22 cellular contexts compared by ENCODE assay signal in genomic region chr7:77197135-77197534, GRCh38. TPM values are rescaled to one million over a fixed set of nuclear protein-coding genes. Genes with fewer than 3 reads are reported as not detected.
A peak's percentile ranks its signal among the peaks of the same experiment; 100 is the strongest.
DNase-seq lines count a peak whose midpoint lies in the region; ATAC-seq and TF ChIP-seq lines count a peak whose summit lies in the region.
"Had no signal": no experiment of that assay in that cellular context is flagged by ENCODE, and none has a peak within 500 bp of the region (broad histone marks: within the 10 kb centered on the region; RNA-seq: fewer than 3 reads in every experiment).

No MANE protein-coding gene starts in this region.

- H3K14ac ChIP-seq in IMR-90 (replicated peaks; ENCODE audit: low read depth, low read length) = no peak overlapping the region

- DNase-seq in AG04450 (ENCODE audit: low read depth, low spot score) (no peak), IMR-90 (no peak), fibroblast of the aortic adventitia (ENCODE audit: low read depth) (no peak), NCI-H146 (lab: John Stamatoyannopoulos, UW) (no peak), NCI-H748 (lab: John Stamatoyannopoulos, UW; ENCODE audit: unreplicated experiment) (no peak), MM.1S (no peak)
- DNase-seq: activated CD8-positive, alpha-beta T cell treated with anti-CD3 and anti-CD28 coated beads for 36 hours; amniotic stem cell; COR-L47; glutamatergic neuron; GM23248; Kasumi-1; kidney glomerular epithelial cell; NCI-H1436 treated with DMSO at 0.1 percent for 48 hours; NCI-H226; NK-92 treated with Interleukin-12 subunit alpha and Interleukin-12 subunit beta, amount 100 ng/mL, for 24 hours; pancreas; stimulated activated naive B cell treated with anti-CD40 and anti-IgM and Interleukin-4, amounts not matched to agents 10 μg/mL and 1 μg/mL and 100 μg/mL, for 72 hours had no signal

- TF ChIP-seq CTCF in AG04450 (IDR thresholded peaks at IDR 0.05; ENCODE audit: low read depth, low read length) = no peak
- TF ChIP-seq CTCF in IMR-90 (conservative IDR thresholded peaks at IDR 0.05; ENCODE audit: low read depth, low read length) = no peak
- no peak for TF ChIP-seq CTCF in fibroblast of the aortic adventitia (IDR thresholded peaks at IDR 0.05; ENCODE audit: insufficient read depth, low read length)
- TF ChIP-seq CTCF in MM.1S (IDR thresholded peaks at IDR 0.05; ENCODE audit: low read length) = no peak

- H3K23ac ChIP-seq in IMR-90 (ENCODE audit: low read depth, low read length) = peak overlapping the region; percentile 39; the same call in 1 of the 2 replicates

- TF ChIP-seq POLR2A in IMR-90 (IDR thresholded peaks at IDR 0.05; ENCODE audit: low read depth, low read length) = no peak

- no peaks in the 10 kb centered on the region; the same call in none of the 2 replicates for H3K4me1 ChIP-seq in IMR-90 (ENCODE audit: control insufficient read depth, insufficient read depth, low read length)
- H3K4me1 ChIP-seq in rectal smooth muscle tissue (ENCODE audit: control insufficient read depth, insufficient read depth, low read length) = no peaks in the 10 kb centered on the region
- peaks cover 41% of the 10 kb centered on the region for H3K4me1 ChIP-seq in MM.1S (ENCODE audit: low read length)

- H3F3A ChIP-seq in MM.1S (ENCODE audit: insufficient read depth, low read length) = peaks cover 25% of the 10 kb centered on the region

- H3K9me3 ChIP-seq in AG04450 (ENCODE audit: control insufficient read depth, insufficient read depth, low read length) (no peaks in the 10 kb centered on the region), IMR-90 (ENCODE audit: control insufficient read depth, insufficient read depth, low read length) (no peaks in the 10 kb centered on the region), MM.1S (replicated peaks; ENCODE audit: insufficient read depth, low read length) (no peaks in the 10 kb centered on the region)
- H3K9me3 ChIP-seq: pancreas, vagina had no signal

- H3K9ac ChIP-seq in IMR-90 (ENCODE audit: low read depth, low read length) (0 out of 2 replicates have a peak overlapping the region, but pooled peaks have one; percentile 10), rectal smooth muscle tissue (ENCODE audit: low read length) (no peak overlapping the region), MM.1S (ENCODE audit: low read length) (no peak overlapping the region)
- H3K9ac ChIP-seq: GM23248 had no signal

- POLR2A ChIA-PET in AG04450 (lab: Yijun Ruan, JAX) (no interaction called here), IMR-90 (lab: Charles Lee; ENCODE audit: unreplicated experiment) (no interaction called here)

- H2BK120ac ChIP-seq in IMR-90 (ENCODE audit: low read depth, low read length) = no peak overlapping the region

- no peak overlapping the region for H4K91ac ChIP-seq in IMR-90 (ENCODE audit: insufficient read depth, low read depth, low read length)

- H2BK5ac ChIP-seq in IMR-90 (ENCODE audit: low read depth, low read length, poor library complexity, severe bottlenecking) = no peak overlapping the region

- H4K20me1 ChIP-seq in IMR-90 (ENCODE audit: insufficient read depth, low read length) (no peaks in the 10 kb centered on the region), MM.1S (ENCODE audit: insufficient read depth, low read length) (no peaks in the 10 kb centered on the region)

- no peak overlapping the region for H3K56ac ChIP-seq in IMR-90 (ENCODE audit: extremely low read depth, insufficient read depth, low read length)

- H3K79me1 ChIP-seq in IMR-90 (ENCODE audit: low read depth in 1 of 2, low read length in 2 of 2) = no peaks in the 10 kb centered on the region

- 70% methylated on average over 2 of the region's 4 CpGs; no CpG with 5 or more reads in 1 of the 2 experiments for WGBS in IMR-90 (ENCODE audit: extremely low coverage in 2 of 2, insufficient read length in 1 of 2), 2 experiments

- no peak overlapping the region for H4K8ac ChIP-seq in IMR-90 (ENCODE audit: low read depth in 2 of 2, low read length in 2 of 2)

- CTCF ChIA-PET in AG04450 (lab: Charles Lee) (no interaction called here), IMR-90 (lab: Yijun Ruan, JAX) (no interaction called here)

- H3K18ac ChIP-seq in IMR-90 (ENCODE audit: low read depth, low read length) = no peak overlapping the region

- intact Hi-C loops in IMR-90 (cut with micrococcal nuclease) = loop anchor here (5.0 kb wide), 1 partner anchor 40 kb away; no protein-coding TSS in a partner anchor

- H3K27ac ChIP-seq in AG04450 (ENCODE audit: low read depth, low read length) (no peak overlapping the region), IMR-90 (ENCODE audit: insufficient read depth, low read length) (no peak overlapping the region), rectal smooth muscle tissue (ENCODE audit: low read depth, low read length) (peak overlapping the region; percentile 17), MM.1S (ENCODE audit: low read length) (no peak overlapping the region)
- H3K27ac ChIP-seq: epithelial cell of prostate, GM23248, pancreas, vagina had no signal

- H3K4me3 ChIP-seq in AG04450 (ENCODE audit: low read depth, low read length) (peak overlapping the region; percentile 41), IMR-90 (ENCODE audit: insufficient read depth, low read depth, low read length) (peak overlapping the region; percentile 21; the same call in 1 of the 2 replicates), fibroblast of the aortic adventitia (ENCODE audit: low read depth, low read length) (peak overlapping the region; percentile 54), rectal smooth muscle tissue (ENCODE audit: low read length) (peak overlapping the region; percentile 60), MM.1S (ENCODE audit: low read length) (no peak overlapping the region)
- H3K4me3 ChIP-seq: GM23248 had no signal

- H3K9me1 ChIP-seq in IMR-90 (ENCODE audit: insufficient read depth, low read length) = peaks cover 3% of the 10 kb centered on the region; the same call in 1 of the 2 replicates

- H2AFZ ChIP-seq in IMR-90 (replicated peaks; ENCODE audit: low read length, poor library complexity) = no peak overlapping the region
- H2AFZ ChIP-seq in MM.1S (ENCODE audit: low read length) = no peak overlapping the region
- H2AFZ ChIP-seq: GM23248 had no signal

- H3K36me3 ChIP-seq in IMR-90 (ENCODE audit: control insufficient read depth, insufficient read depth, low read length) (no peaks in the 10 kb centered on the region; the same call in 1 of the 2 replicates), rectal smooth muscle tissue (ENCODE audit: control insufficient read depth, insufficient read depth, low read length) (no peaks in the 10 kb centered on the region), MM.1S (replicated peaks; ENCODE audit: insufficient read depth, low read length) (no peaks in the 10 kb centered on the region)
- H3K36me3 ChIP-seq: pancreas, vagina had no signal

- no peaks in the 10 kb centered on the region for H3K9me2 ChIP-seq in MM.1S (replicated peaks; ENCODE audit: insufficient read depth, low read length)

- in situ Hi-C loops in IMR-90 (cut with MboI; ENCODE audit: low sequenced_read_pairs) = no loop called here

- H4K5ac ChIP-seq in IMR-90 (ENCODE audit: low read depth, low read length) = no peak overlapping the region

- dilution Hi-C loops in IMR-90 (cut with HindIII; ENCODE audit: low sequenced_read_pairs, unreplicated experiment) = no loop called here

- H2BK20ac ChIP-seq in IMR-90 (ENCODE audit: low read depth, low read length) = no peak overlapping the region

- H3K79me2 ChIP-seq in MM.1S (ENCODE audit: low read length) = no peaks in the 10 kb centered on the region

- BruUV-seq in IMR-90 (replicated peaks; lab: Mats Ljungman, UMichigan) = no TSS peak

- H3K4ac ChIP-seq in IMR-90 (ENCODE audit: low read depth, low read length) = no peak overlapping the region

- TF ChIP-seq RAD21 in IMR-90 (IDR thresholded peaks at IDR 0.05; ENCODE audit: low read length) = no peak

- ATAC-seq in IMR-90 (ENCODE audit: low read depth) (no peak), GM21717 (IDR thresholded peaks at IDR 0.05; ENCODE audit: unreplicated experiment) (no peak)
- ATAC-seq: activated CD8-positive, alpha-beta T cell treated with anti-CD3 and anti-CD28 coated beads for 36 hours; pancreas; stimulated activated naive B cell treated with anti-CD40 and anti-IgM and Interleukin-4, amounts not matched to agents 10 μg/mL and 1 μg/mL and 100 μg/mL, for 72 hours had no signal

- no peak overlapping the region for H2AK5ac ChIP-seq in IMR-90 (ENCODE audit: low read depth, low read length)

- peak overlapping the region; percentile 70; the same call in 1 of the 2 replicates for H3K4me2 ChIP-seq in IMR-90 (ENCODE audit: low read depth, low read length)
- H3K4me2 ChIP-seq in MM.1S (ENCODE audit: low read depth, low read length) = no peak overlapping the region

- H3K27me3 ChIP-seq in AG04450 (ENCODE audit: control insufficient read depth, insufficient read depth, low read length) (no peaks in the 10 kb centered on the region), IMR-90 (ENCODE audit: control insufficient read depth, insufficient read depth, low read length) (no peaks in the 10 kb centered on the region), rectal smooth muscle tissue (ENCODE audit: control insufficient read depth, insufficient read depth, low read length) (no peaks in the 10 kb centered on the region), MM.1S (replicated peaks; ENCODE audit: insufficient read depth, low read length) (no peaks in the 10 kb centered on the region)
- H3K27me3 ChIP-seq: pancreas, vagina had no signal

- no peak overlapping the region for H2BK15ac ChIP-seq in IMR-90 (ENCODE audit: low read depth, low read length)

- no peak overlapping the region for H2AK9ac ChIP-seq in IMR-90 (replicated peaks; ENCODE audit: low read depth, low read length, poor library complexity)

TF ChIP-seq in IMR-90, 13 proteins besides CTCF, POLR2A, EP300 and RAD21 (continues in another document):
- TF ChIP-seq NFE2L2 (IDR thresholded peaks at IDR 0.05; ENCODE audit: low read depth, low read length) = no peak
- no peak for TF ChIP-seq FOS (IDR thresholded peaks at IDR 0.05; ENCODE audit: low read depth, low read length)
- TF ChIP-seq ELK1 (IDR thresholded peaks at IDR 0.05; ENCODE audit: borderline replicate concordance, low read depth, low read length) = no peak
- TF ChIP-seq CEBPB (IDR thresholded peaks at IDR 0.05; ENCODE audit: low read depth, low read length) = no peak

RNA-seq across cellular contexts. Expression of gene FGL2, which starts 2.5 kb away (rescaled TPM):
- polyA plus RNA-seq in AG04450 (2011; rRNA removed) (28.8 TPM in 2 replicates), IMR-90 (2012; rRNA removed) (0.32 and 0.47 TPM in 2 replicates)
- 11.8 and 15.1 TPM in 2 replicates for polyA minus RNA-seq in AG04450 (2011; rRNA and poly(A)+ RNA removed)
- total RNA-seq in IMR-90 (2012; rRNA removed) (0.56 and 1.3 TPM in 2 replicates), fibroblast of the aortic adventitia (ENCODE audit: low replicate concordance) (39.3 and 64.4 TPM in 2 replicates)
- 0.16 and 0.18 TPM in 2 replicates for polyA plus RNA-seq in IMR-90 (2012; cell fraction: cytosol; rRNA removed)
- 0.10 TPM in 1 of 2 replicates, not detected in the other for polyA plus RNA-seq in IMR-90 (2012; cell fraction: nucleus; rRNA removed; ENCODE audit: low replicate concordance)

Comparison
In these comparisons a context has a peak if more than half of its experiments do, and no peak if none do; other contexts are left out.
1. RNA of gene FGL2, which starts 2.5 kb away (total RNA-seq): 39.3 to 64.4 TPM in fibroblast of the aortic adventitia; 0.56 to 1.3 TPM in IMR-90; every median in the first group is over 10 times any median in the second.